ENCODE assay signal across 1 cellular context in the genomic region with DNA sequence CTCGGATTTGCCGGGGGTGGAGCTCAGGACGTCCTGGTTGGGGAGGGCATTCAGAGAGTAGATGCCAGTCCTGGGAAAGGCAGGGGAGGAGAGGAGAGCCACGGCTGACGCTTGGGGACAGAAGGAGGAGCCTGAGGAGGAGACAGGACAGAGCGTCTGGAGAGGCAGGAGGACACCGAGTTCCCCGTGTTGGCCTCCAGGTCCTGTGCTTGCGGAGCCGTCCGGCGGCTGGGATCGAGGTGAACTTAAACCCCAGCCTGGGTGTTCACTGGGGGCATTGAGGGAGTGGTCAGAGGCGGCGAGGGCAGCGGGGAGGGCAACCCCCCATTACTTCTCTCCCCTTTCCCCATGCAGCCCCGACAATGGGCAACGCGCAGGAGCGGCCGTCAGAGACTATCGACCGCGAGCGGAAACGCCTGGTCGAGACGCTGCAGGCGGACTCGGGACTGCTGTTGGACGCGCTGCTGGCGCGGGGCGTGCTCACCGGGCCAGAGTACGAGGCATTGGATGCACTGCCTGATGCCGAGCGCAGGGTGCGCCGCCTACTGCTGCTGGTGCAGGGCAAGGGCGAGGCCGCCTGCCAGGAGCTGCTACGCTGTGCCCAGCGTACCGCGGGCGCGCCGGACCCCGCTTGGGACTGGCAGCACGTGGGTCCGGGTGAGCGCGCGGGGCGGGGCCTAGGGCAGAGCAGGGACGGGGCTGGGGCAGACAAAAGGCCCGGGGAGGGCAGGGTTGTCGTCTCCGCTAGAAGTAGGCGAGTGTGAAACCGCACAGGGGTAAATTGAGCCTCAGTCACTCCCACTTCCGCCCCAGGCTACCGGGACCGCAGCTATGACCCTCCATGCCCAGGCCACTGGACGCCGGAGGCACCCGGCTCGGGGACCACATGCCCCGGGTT.
A peak's percentile ranks its signal among the peaks of the same experiment; 100 is the strongest.
TF ChIP-seq lines count a peak whose summit lies in the region.

No MANE protein-coding gene starts in this region.

TF ChIP-seq in GM12878, 131 proteins besides CTCF, POLR2A, EP300 and RAD21 (continues in another document):
- TF ChIP-seq SIN3A (IDR thresholded peaks at IDR 0.05; ENCODE audit: low read depth, low read length): 0 out of 2 replicates have a peak, but pooled peaks have one; percentile 48
- TF ChIP-seq ATF7 (IDR thresholded peaks at IDR 0.05; ENCODE audit: low read depth): peak; percentile 38; the same call in 1 of the 2 replicates
- TF ChIP-seq, protein P1, sequence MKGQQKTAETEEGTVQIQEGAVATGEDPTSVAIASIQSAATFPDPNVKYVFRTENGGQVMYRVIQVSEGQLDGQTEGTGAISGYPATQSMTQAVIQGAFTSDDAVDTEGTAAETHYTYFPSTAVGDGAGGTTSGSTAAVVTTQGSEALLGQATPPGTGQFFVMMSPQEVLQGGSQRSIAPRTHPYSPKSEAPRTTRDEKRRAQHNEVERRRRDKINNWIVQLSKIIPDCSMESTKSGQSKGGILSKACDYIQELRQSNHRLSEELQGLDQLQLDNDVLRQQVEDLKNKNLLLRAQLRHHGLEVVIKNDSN (IDR thresholded peaks at IDR 0.05; ENCODE audit: borderline replicate concordance, extremely low read length, insufficient read depth, low read depth, low read length): peak; percentile 53
- TF ChIP-seq, protein P2, sequence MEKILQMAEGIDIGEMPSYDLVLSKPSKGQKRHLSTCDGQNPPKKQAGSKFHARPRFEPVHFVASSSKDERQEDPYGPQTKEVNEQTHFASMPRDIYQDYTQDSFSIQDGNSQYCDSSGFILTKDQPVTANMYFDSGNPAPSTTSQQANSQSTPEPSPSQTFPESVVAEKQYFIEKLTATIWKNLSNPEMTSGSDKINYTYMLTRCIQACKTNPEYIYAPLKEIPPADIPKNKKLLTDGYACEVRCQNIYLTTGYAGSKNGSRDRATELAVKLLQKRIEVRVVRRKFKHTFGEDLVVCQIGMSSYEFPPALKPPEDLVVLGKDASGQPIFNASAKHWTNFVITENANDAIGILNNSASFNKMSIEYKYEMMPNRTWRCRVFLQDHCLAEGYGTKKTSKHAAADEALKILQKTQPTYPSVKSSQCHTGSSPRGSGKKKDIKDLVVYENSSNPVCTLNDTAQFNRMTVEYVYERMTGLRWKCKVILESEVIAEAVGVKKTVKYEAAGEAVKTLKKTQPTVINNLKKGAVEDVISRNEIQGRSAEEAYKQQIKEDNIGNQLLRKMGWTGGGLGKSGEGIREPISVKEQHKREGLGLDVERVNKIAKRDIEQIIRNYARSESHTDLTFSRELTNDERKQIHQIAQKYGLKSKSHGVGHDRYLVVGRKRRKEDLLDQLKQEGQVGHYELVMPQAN (conservative IDR thresholded peaks at IDR 0.05): 0 out of 2 replicates have a peak, but pooled peaks have one; percentile 45
- peak; percentile 37 for TF ChIP-seq MEF2B (IDR thresholded peaks at IDR 0.05; ENCODE audit: partially characterized antibody, poor library complexity, severe bottlenecking)
- 0 out of 2 replicates have a peak, but pooled peaks have one; percentile 25 for TF ChIP-seq CREB1 (IDR thresholded peaks at IDR 0.05; ENCODE audit: low read depth)
- peak; percentile 50 for TF ChIP-seq IKZF1 (conservative IDR thresholded peaks at IDR 0.05)
- TF ChIP-seq LARP7 (IDR thresholded peaks at IDR 0.05): peak; percentile 77; the same call in 1 of the 2 replicates
- TF ChIP-seq RBBP5 (conservative IDR thresholded peaks at IDR 0.05): no peak
- 0 out of 2 replicates have a peak, but pooled peaks have one; percentile 27 for TF ChIP-seq NBN (IDR thresholded peaks at IDR 0.05)
- TF ChIP-seq, protein P3, sequence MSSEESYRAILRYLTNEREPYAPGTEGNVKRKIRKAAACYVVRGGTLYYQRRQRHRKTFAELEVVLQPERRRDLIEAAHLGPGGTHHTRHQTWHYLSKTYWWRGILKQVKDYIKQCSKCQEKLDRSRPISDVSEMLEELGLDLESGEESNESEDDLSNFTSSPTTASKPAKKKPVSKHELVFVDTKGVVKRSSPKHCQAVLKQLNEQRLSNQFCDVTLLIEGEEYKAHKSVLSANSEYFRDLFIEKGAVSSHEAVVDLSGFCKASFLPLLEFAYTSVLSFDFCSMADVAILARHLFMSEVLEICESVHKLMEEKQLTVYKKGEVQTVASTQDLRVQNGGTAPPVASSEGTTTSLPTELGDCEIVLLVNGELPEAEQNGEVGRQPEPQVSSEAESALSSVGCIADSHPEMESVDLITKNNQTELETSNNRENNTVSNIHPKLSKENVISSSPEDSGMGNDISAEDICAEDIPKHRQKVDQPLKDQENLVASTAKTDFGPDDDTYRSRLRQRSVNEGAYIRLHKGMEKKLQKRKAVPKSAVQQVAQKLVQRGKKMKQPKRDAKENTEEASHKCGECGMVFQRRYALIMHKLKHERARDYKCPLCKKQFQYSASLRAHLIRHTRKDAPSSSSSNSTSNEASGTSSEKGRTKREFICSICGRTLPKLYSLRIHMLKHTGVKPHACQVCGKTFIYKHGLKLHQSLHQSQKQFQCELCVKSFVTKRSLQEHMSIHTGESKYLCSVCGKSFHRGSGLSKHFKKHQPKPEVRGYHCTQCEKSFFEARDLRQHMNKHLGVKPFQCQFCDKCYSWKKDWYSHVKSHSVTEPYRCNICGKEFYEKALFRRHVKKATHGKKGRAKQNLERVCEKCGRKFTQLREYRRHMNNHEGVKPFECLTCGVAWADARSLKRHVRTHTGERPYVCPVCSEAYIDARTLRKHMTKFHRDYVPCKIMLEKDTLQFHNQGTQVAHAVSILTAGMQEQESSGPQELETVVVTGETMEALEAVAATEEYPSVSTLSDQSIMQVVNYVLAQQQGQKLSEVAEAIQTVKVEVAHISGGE (CRISPR knock-in tag; IDR thresholded peaks at IDR 0.05): no peak
- peak; percentile 85 for TF ChIP-seq DPF2 (IDR thresholded peaks at IDR 0.05)
- TF ChIP-seq RUNX3 (IDR thresholded peaks at IDR 0.05; ENCODE audit: low read length): peak; percentile 76
- no peak for TF ChIP-seq CBX5 (IDR thresholded peaks at IDR 0.05; ENCODE audit: low read depth)
- TF ChIP-seq, protein P4, sequence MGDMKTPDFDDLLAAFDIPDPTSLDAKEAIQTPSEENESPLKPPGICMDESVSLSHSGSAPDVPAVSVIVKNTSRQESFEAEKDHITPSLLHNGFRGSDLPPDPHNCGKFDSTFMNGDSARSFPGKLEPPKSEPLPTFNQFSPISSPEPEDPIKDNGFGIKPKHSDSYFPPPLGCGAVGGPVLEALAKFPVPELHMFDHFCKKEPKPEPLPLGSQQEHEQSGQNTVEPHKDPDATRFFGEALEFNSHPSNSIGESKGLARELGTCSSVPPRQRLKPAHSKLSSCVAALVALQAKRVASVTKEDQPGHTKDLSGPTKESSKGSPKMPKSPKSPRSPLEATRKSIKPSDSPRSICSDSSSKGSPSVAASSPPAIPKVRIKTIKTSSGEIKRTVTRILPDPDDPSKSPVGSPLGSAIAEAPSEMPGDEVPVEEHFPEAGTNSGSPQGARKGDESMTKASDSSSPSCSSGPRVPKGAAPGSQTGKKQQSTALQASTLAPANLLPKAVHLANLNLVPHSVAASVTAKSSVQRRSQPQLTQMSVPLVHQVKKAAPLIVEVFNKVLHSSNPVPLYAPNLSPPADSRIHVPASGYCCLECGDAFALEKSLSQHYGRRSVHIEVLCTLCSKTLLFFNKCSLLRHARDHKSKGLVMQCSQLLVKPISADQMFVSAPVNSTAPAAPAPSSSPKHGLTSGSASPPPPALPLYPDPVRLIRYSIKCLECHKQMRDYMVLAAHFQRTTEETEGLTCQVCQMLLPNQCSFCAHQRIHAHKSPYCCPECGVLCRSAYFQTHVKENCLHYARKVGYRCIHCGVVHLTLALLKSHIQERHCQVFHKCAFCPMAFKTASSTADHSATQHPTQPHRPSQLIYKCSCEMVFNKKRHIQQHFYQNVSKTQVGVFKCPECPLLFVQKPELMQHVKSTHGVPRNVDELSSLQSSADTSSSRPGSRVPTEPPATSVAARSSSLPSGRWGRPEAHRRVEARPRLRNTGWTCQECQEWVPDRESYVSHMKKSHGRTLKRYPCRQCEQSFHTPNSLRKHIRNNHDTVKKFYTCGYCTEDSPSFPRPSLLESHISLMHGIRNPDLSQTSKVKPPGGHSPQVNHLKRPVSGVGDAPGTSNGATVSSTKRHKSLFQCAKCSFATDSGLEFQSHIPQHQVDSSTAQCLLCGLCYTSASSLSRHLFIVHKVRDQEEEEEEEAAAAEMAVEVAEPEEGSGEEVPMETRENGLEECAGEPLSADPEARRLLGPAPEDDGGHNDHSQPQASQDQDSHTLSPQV (IDR thresholded peaks at IDR 0.05): no peak
- TF ChIP-seq, protein P5, sequence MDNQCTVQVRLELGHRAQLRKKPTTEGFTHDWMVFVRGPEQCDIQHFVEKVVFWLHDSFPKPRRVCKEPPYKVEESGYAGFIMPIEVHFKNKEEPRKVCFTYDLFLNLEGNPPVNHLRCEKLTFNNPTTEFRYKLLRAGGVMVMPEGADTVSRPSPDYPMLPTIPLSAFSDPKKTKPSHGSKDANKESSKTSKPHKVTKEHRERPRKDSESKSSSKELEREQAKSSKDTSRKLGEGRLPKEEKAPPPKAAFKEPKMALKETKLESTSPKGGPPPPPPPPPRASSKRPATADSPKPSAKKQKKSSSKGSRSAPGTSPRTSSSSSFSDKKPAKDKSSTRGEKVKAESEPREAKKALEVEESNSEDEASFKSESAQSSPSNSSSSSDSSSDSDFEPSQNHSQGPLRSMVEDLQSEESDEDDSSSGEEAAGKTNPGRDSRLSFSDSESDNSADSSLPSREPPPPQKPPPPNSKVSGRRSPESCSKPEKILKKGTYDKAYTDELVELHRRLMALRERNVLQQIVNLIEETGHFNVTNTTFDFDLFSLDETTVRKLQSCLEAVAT (IDR thresholded peaks at IDR 0.05): 0 out of 2 replicates have a peak, but pooled peaks have one; percentile 22
- TF ChIP-seq, protein P6, sequence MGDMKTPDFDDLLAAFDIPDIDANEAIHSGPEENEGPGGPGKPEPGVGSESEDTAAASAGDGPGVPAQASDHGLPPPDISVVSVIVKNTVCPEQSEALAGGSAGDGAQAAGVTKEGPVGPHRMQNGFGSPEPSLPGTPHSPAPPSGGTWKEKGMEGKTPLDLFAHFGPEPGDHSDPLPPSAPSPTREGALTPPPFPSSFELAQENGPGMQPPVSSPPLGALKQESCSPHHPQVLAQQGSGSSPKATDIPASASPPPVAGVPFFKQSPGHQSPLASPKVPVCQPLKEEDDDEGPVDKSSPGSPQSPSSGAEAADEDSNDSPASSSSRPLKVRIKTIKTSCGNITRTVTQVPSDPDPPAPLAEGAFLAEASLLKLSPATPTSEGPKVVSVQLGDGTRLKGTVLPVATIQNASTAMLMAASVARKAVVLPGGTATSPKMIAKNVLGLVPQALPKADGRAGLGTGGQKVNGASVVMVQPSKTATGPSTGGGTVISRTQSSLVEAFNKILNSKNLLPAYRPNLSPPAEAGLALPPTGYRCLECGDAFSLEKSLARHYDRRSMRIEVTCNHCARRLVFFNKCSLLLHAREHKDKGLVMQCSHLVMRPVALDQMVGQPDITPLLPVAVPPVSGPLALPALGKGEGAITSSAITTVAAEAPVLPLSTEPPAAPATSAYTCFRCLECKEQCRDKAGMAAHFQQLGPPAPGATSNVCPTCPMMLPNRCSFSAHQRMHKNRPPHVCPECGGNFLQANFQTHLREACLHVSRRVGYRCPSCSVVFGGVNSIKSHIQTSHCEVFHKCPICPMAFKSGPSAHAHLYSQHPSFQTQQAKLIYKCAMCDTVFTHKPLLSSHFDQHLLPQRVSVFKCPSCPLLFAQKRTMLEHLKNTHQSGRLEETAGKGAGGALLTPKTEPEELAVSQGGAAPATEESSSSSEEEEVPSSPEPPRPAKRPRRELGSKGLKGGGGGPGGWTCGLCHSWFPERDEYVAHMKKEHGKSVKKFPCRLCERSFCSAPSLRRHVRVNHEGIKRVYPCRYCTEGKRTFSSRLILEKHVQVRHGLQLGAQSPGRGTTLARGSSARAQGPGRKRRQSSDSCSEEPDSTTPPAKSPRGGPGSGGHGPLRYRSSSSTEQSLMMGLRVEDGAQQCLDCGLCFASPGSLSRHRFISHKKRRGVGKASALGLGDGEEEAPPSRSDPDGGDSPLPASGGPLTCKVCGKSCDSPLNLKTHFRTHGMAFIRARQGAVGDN (IDR thresholded peaks at IDR 0.05): peak; percentile 78; the same call in 1 of the 2 replicates
- TF ChIP-seq BACH1 (IDR thresholded peaks at IDR 0.05; ENCODE audit: borderline replicate concordance): peak; percentile 48; the same call in 1 of the 2 replicates
- peak; percentile 80 for TF ChIP-seq NR2F1 (conservative IDR thresholded peaks at IDR 0.05)
- TF ChIP-seq, protein P7, sequence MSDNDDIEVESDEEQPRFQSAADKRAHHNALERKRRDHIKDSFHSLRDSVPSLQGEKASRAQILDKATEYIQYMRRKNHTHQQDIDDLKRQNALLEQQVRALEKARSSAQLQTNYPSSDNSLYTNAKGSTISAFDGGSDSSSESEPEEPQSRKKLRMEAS (IDR thresholded peaks at IDR 0.05; ENCODE audit: low read depth, low read length): peak; percentile 84
- TF ChIP-seq TCF7 (IDR thresholded peaks at IDR 0.05; ENCODE audit: borderline replicate concordance): no peak
- 0 out of 2 replicates have a peak, but pooled peaks have one; percentile 45 for TF ChIP-seq MTA2 (IDR thresholded peaks at IDR 0.05; ENCODE audit: low read depth)
- TF ChIP-seq POLR2AphosphoS2 (IDR thresholded peaks at IDR 0.05; ENCODE audit: low read depth, low read length): 0 out of 2 replicates have a peak, but pooled peaks have one; percentile 43
- peak; percentile 41 to 90; a peak in 3 of 4 replicates for TF ChIP-seq BHLHE40 (IDR thresholded peaks at IDR 0.05; ENCODE audit: borderline replicate concordance in 1 of 2, low read depth in 2 of 2, low read length in 1 of 2)
- TF ChIP-seq GATAD2B (conservative IDR thresholded peaks at IDR 0.05; ENCODE audit: low read depth): peak; percentile 75; the same call in 1 of the 2 replicates
- TF ChIP-seq ASH2L (IDR thresholded peaks at IDR 0.05; ENCODE audit: borderline replicate concordance, low read depth): no peak
- TF ChIP-seq, protein P8, sequence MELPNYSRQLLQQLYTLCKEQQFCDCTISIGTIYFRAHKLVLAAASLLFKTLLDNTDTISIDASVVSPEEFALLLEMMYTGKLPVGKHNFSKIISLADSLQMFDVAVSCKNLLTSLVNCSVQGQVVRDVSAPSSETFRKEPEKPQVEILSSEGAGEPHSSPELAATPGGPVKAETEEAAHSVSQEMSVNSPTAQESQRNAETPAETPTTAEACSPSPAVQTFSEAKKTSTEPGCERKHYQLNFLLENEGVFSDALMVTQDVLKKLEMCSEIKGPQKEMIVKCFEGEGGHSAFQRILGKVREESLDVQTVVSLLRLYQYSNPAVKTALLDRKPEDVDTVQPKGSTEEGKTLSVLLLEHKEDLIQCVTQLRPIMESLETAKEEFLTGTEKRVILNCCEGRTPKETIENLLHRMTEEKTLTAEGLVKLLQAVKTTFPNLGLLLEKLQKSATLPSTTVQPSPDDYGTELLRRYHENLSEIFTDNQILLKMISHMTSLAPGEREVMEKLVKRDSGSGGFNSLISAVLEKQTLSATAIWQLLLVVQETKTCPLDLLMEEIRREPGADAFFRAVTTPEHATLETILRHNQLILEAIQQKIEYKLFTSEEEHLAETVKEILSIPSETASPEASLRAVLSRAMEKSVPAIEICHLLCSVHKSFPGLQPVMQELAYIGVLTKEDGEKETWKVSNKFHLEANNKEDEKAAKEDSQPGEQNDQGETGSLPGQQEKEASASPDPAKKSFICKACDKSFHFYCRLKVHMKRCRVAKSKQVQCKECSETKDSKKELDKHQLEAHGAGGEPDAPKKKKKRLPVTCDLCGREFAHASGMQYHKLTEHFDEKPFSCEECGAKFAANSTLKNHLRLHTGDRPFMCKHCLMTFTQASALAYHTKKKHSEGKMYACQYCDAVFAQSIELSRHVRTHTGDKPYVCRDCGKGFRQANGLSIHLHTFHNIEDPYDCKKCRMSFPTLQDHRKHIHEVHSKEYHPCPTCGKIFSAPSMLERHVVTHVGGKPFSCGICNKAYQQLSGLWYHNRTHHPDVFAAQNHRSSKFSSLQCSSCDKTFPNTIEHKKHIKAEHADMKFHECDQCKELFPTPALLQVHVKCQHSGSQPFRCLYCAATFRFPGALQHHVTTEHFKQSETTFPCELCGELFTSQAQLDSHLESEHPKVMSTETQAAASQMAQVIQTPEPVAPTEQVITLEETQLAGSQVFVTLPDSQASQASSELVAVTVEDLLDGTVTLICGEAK (IDR thresholded peaks at IDR 0.05; ENCODE audit: borderline replicate concordance): no peak
- peak; percentile 57; the same call in 1 of the 2 replicates for TF ChIP-seq RB1 (IDR thresholded peaks at IDR 0.05; ENCODE audit: borderline replicate concordance)
- TF ChIP-seq SPI1 (IDR thresholded peaks at IDR 0.05; ENCODE audit: borderline replicate concordance, insufficient read depth, low read depth, low read length): peak; percentile 74
- TF ChIP-seq ZNF217 (IDR thresholded peaks at IDR 0.05): no peak
